Comparison of ENCODE assay signal across 8 cellular contexts in genomic region chr18:10454800-10455550, GRCh38. TPM values are rescaled to one million over a fixed set of nuclear protein-coding genes. Genes with fewer than 3 reads are reported as not detected.
A peak's percentile ranks its signal among the peaks of the same experiment; 100 is the strongest.
DNase-seq lines count a peak whose midpoint lies in the region; ATAC-seq and TF ChIP-seq lines count a peak whose summit lies in the region.

No MANE protein-coding gene starts in this region.

- H3K36me3 ChIP-seq in mesendoderm (ENCODE audit: control insufficient read depth, insufficient read depth, low read length) (no peaks in the 10 kb centered on the region), uterus (no peaks in the 10 kb centered on the region)

- no peaks in the 10 kb centered on the region for H3K36me3 Mint-ChIP-seq in activated T-cell treated with anti-CD3 and anti-CD28 coated beads, Interleukin-2, amount 50 U/mL, for 72 hours (ENCODE audit: insufficient read depth in 2 of 2)
- no peaks in the 10 kb centered on the region for H3K36me3 Mint-ChIP-seq in activated T-cell treated with anti-CD3 and anti-CD28 coated beads, Interleukin-2, amount 50 U/mL, for 24 hours (ENCODE audit: low read depth)

- peaks cover 55% of the 10 kb centered on the region for H3K27me3 Mint-ChIP-seq in activated T-cell treated with anti-CD3 and anti-CD28 coated beads, Interleukin-2, amount 50 U/mL, for 72 hours (ENCODE audit: low read depth)
- peaks cover 73% of the 10 kb centered on the region for H3K27me3 Mint-ChIP-seq in activated T-cell treated with anti-CD3 and anti-CD28 coated beads, Interleukin-2, amount 50 U/mL, for 24 hours

- peak overlapping the region; percentile 99 for H3K18ac ChIP-seq in mesendoderm (ENCODE audit: low read length)

- peak overlapping the region; percentile 57 for H3K4me2 ChIP-seq in mesendoderm (ENCODE audit: low read length)

- H2BK5ac ChIP-seq in mesendoderm (ENCODE audit: low read length): no peak overlapping the region

- peak in 1 of 4 experiments; percentile 1 for TF ChIP-seq CTCF in uterus (IDR thresholded peaks at IDR 0.05)

- H3K9ac ChIP-seq in mesendoderm (ENCODE audit: low read length): peak overlapping the region; percentile 77

- no peak overlapping the region for H4K5ac ChIP-seq in mesendoderm (ENCODE audit: low read length)

- peak overlapping the region; percentile 62 for H3K4me3 ChIP-seq in mesendoderm (ENCODE audit: low read length)
- peak overlapping the region; percentile 65 to 86 for H3K4me3 ChIP-seq in uterus

- no peaks in the 10 kb centered on the region for H3K9me3 Mint-ChIP-seq in activated T-cell treated with anti-CD3 and anti-CD28 coated beads, Interleukin-2, amount 50 U/mL, for 72 hours
- no peaks in the 10 kb centered on the region for H3K9me3 Mint-ChIP-seq in activated T-cell treated with anti-CD3 and anti-CD28 coated beads, Interleukin-2, amount 50 U/mL, for 24 hours

- no peak for TF ChIP-seq POLR2A in uterus (IDR thresholded peaks at IDR 0.05)

- ATAC-seq in activated T-cell treated with anti-CD3 and anti-CD28 coated beads, Interleukin-2, amount 50 U/mL, for 72 hours (replicated peaks in 1 of 2): peak; percentile 23 to 46
- no peak for ATAC-seq in GM18858 (IDR thresholded peaks at IDR 0.05; ENCODE audit: unreplicated experiment)

- H3K27ac Mint-ChIP-seq in activated T-cell treated with anti-CD3 and anti-CD28 coated beads, Interleukin-2, amount 50 U/mL, for 72 hours: no peak overlapping the region
- H3K27ac Mint-ChIP-seq in activated T-cell treated with anti-CD3 and anti-CD28 coated beads, Interleukin-2, amount 50 U/mL, for 24 hours: no peak overlapping the region

- H3K79me1 ChIP-seq in mesendoderm (ENCODE audit: low read length): peaks cover 8% of the 10 kb centered on the region

- H3K27ac ChIP-seq in caudate nucleus (ENCODE audit: low read depth, low read length) (peak overlapping the region; percentile 53), mesendoderm (ENCODE audit: low read depth, low read length) (peak overlapping the region; percentile 80), uterus (peak overlapping the region; percentile 93)

- no CpG with 5 or more reads among the region's 69 CpGs for WGBS in mesendoderm (ENCODE audit: extremely low coverage, insufficient coverage, low lambda C conversion rate)

- H3K4ac ChIP-seq in mesendoderm (ENCODE audit: low read depth, low read length): peak overlapping the region; percentile 95

- DNase-seq in activated T-cell treated with anti-CD3 and anti-CD28 coated beads, Interleukin-2, amount 50 U/mL, for 72 hours: no peak
- no peak for DNase-seq in activated T-cell treated with anti-CD3 and anti-CD28 coated beads, Interleukin-2, amount 50 U/mL, for 24 hours
- DNase-seq in caudate nucleus (lab: John Stamatoyannopoulos, UW): peak in 4 of 61 donors; percentile 26 to 43 (median 28)
- peak; percentile 67 for DNase-seq in mesendoderm
- DNase-seq in uterus: peak; percentile 37 to 43
- no peak for DNase-seq in stimulated activated CD4-positive, alpha-beta T cell treated with anti-CD3 and anti-CD28 coated beads, Interleukin-4, amount 100 ng/mL, for 1 hour
- DNase-seq in iPS-NIHi11 (ENCODE audit: low spot score): no peak

- H2BK120ac ChIP-seq in mesendoderm (ENCODE audit: low read depth, low read length): peak overlapping the region; percentile 56

- H3K27me3 ChIP-seq in mesendoderm (ENCODE audit: insufficient read depth, low read length, poor library complexity) (no peaks in the 10 kb centered on the region), uterus (no peaks in the 10 kb centered on the region)

- peaks cover 34% of the 10 kb centered on the region for H3K79me2 ChIP-seq in mesendoderm (ENCODE audit: control insufficient read depth, insufficient read depth, low read length)

- H2BK15ac ChIP-seq in mesendoderm (replicated peaks; ENCODE audit: low read depth): no peak overlapping the region

- H3K4me3 Mint-ChIP-seq in activated T-cell treated with anti-CD3 and anti-CD28 coated beads, Interleukin-2, amount 50 U/mL, for 72 hours: peak overlapping the region; percentile 58 to 72
- no peak overlapping the region for H3K4me3 Mint-ChIP-seq in activated T-cell treated with anti-CD3 and anti-CD28 coated beads, Interleukin-2, amount 50 U/mL, for 24 hours

- H3K4me1 ChIP-seq in mesendoderm (ENCODE audit: control insufficient read depth, low read depth, low read length): peaks cover 8% of the 10 kb centered on the region
- H3K4me1 ChIP-seq in uterus: peaks cover 6 to 7% of the 10 kb centered on the region in 2 donors

- no peaks in the 10 kb centered on the region for H3K9me3 ChIP-seq in uterus

- peak overlapping the region; percentile 86 for H3K56ac ChIP-seq in mesendoderm (ENCODE audit: low read length)

- intact Hi-C loops in uterus (cut with DNase I; ENCODE audit: low total_unique reads): no loop called here

- H4K8ac ChIP-seq in mesendoderm (ENCODE audit: low read depth, low read length): no peak overlapping the region

- peaks cover 6% of the 10 kb centered on the region for H3K4me1 Mint-ChIP-seq in activated T-cell treated with anti-CD3 and anti-CD28 coated beads, Interleukin-2, amount 50 U/mL, for 72 hours (ENCODE audit: low read depth)
- H3K4me1 Mint-ChIP-seq in activated T-cell treated with anti-CD3 and anti-CD28 coated beads, Interleukin-2, amount 50 U/mL, for 24 hours (ENCODE audit: low read depth): peaks cover 2% of the 10 kb centered on the region

- H2AK5ac ChIP-seq in mesendoderm (ENCODE audit: low read length): no peak overlapping the region

- H3K23ac ChIP-seq in mesendoderm (ENCODE audit: low read length): peak overlapping the region; percentile 92

RNA-seq across cellular contexts. Expression of gene APCDD1, which starts 0.5 kb away (rescaled TPM):
- total RNA-seq in activated T-cell treated with anti-CD3 and anti-CD28 coated beads, Interleukin-2, amount 50 U/mL, for 72 hours: not detected
- polyA plus RNA-seq in mesendoderm (2013, experiment 1 of 2): 34.5 TPM
- polyA plus RNA-seq in mesendoderm (2013, experiment 2 of 2): 34.9 TPM
- 100 to 1,000 TPM in 3 of 4 donors, 1 to 10 TPM in 1; 8.2 to 288 (median 113) TPM for total RNA-seq in uterus

Comparison
In these comparisons a context has a peak if more than half of its experiments do, and no peak if none do; other contexts are left out.
1. DNase-seq: peak in mesendoderm (single experiment) and uterus (2 of 2); none in activated T-cell treated with anti-CD3 and anti-CD28 coated beads, Interleukin-2, amount 50 U/mL, for 72 hours (0 of 2), activated T-cell treated with anti-CD3 and anti-CD28 coated beads, Interleukin-2, amount 50 U/mL, for 24 hours (single experiment), stimulated activated CD4-positive, alpha-beta T cell treated with anti-CD3 and anti-CD28 coated beads, Interleukin-4, amount 100 ng/mL, for 1 hour (single experiment) and iPS-NIHi11 (single experiment).
2. RNA of gene APCDD1, which starts 0.5 kb away (total RNA-seq): 8.2 to 288 TPM in uterus; not detected in activated T-cell treated with anti-CD3 and anti-CD28 coated beads, Interleukin-2, amount 50 U/mL, for 72 hours; every median in the first group is over 4 times any median in the second.
3. Peak in every context shown above with its lines, with median percentiles within 50 percentile points of each other: H3K27ac ChIP-seq.